ENCODE assay signal across 17 cellular contexts in genomic region chr14:104212206-104213095, GRCh38.
DNase-seq lines count a peak whose midpoint lies in the region; ATAC-seq and TF ChIP-seq lines count a peak whose summit lies in the region.
"Had no signal": no experiment of that assay in that cellular context is flagged by ENCODE, and none has a peak within 500 bp of the region (broad histone marks: within the 10 kb centered on the region; RNA-seq: fewer than 3 reads in every experiment).

No MANE protein-coding gene starts in this region.

- no peak for TF ChIP-seq POLR2A in spleen (IDR thresholded peaks at IDR 0.05)

- no peaks in the 10 kb centered on the region for H3K36me3 ChIP-seq in left ventricle myocardium inferior
- no peaks in the 10 kb centered on the region for H3K36me3 ChIP-seq in WERI-Rb-1
- H3K36me3 ChIP-seq in lower lobe of right lung: no peaks in the 10 kb centered on the region
- no peaks in the 10 kb centered on the region for H3K36me3 ChIP-seq in spleen
- no peaks in the 10 kb centered on the region for H3K36me3 ChIP-seq in HAP-1 (replicated peaks)

- H3K9me3 ChIP-seq in left ventricle myocardium inferior (replicated peaks): no peaks in the 10 kb centered on the region
- no peaks in the 10 kb centered on the region for H3K9me3 ChIP-seq in WERI-Rb-1 (ENCODE audit: severe bottlenecking)
- no peaks in the 10 kb centered on the region for H3K9me3 ChIP-seq in lower lobe of right lung
- H3K9me3 ChIP-seq in spleen: no peaks in the 10 kb centered on the region
- no peaks in the 10 kb centered on the region for H3K9me3 ChIP-seq in HAP-1
- H3K9me3 ChIP-seq: A549 had no signal

- H3K27ac ChIP-seq in left ventricle myocardium inferior (replicated peaks) (no peak overlapping the region), WERI-Rb-1 (peak overlapping the region; percentile 64), lower lobe of right lung (no peak overlapping the region), spleen (no peak overlapping the region)
- H3K27ac ChIP-seq: A549 had no signal

- H3K4me3 ChIP-seq in left ventricle myocardium inferior (no peak overlapping the region), WERI-Rb-1 (ENCODE audit: low read depth, low read length) (no peak overlapping the region), lower lobe of right lung (no peak overlapping the region), spleen (no peak overlapping the region), HAP-1 (no peak overlapping the region)
- H3K4me3 ChIP-seq: A549 had no signal

- DNase-seq in left ventricle myocardium superior: peak; percentile 20
- DNase-seq in left ventricle myocardium inferior: no peak
- DNase-seq in WERI-Rb-1: no peak
- peak; percentile 38 for DNase-seq in lower lobe of right lung
- DNase-seq in spleen: peak; percentile 50
- no peak for DNase-seq in DMS114 treated with DMSO at 0.1 percent for 48 hours (lab: John Stamatoyannopoulos, UW; ENCODE audit: unreplicated experiment)
- no peak for DNase-seq in NCI-H2081 (lab: John Stamatoyannopoulos, UW)
- DNase-seq in HAP-1 (ENCODE audit: low spot score in 2 of 2): no peak
- DNase-seq: DMS79, Kasumi-1, NCI-H1694, NCI-H2081 treated with DMSO at 0.1 percent for 48 hours, NCI-H2171 treated with DMSO at 0.1 percent for 48 hours, NCI-H524 treated with DMSO at 0.1 percent for 48 hours, OCI-M1, SHP77 treated with DMSO at 0.1 percent for 48 hours had no signal

- H3K27me3 ChIP-seq in left ventricle myocardium inferior (ENCODE audit: low read depth): peaks cover 40% of the 10 kb centered on the region
- H3K27me3 ChIP-seq in WERI-Rb-1 (ENCODE audit: insufficient read depth, low read depth, severe bottlenecking): no peaks in the 10 kb centered on the region
- peaks cover 4% of the 10 kb centered on the region for H3K27me3 ChIP-seq in lower lobe of right lung (ENCODE audit: low read depth)
- H3K27me3 ChIP-seq in spleen (replicated peaks in 1 of 7): peaks cover 0 to 37% (median 0%) of the 10 kb centered on the region in 7 donors
- no peaks in the 10 kb centered on the region; the same call in 1 of the 2 replicates for H3K27me3 ChIP-seq in HAP-1 (ENCODE audit: low read depth)

- ATAC-seq in left ventricle myocardium superior: no peak
- peak in 1 of 2 donors; percentile 14 for ATAC-seq in lower lobe of right lung

- in situ Hi-C loops in HAP-1 (cut with MboI; ENCODE audit: low sequenced_read_pairs): no loop called here

- WGBS in spleen, 5 donors: 86 to 92% (median 90%) methylated on average over 20 to 27 of the region's 27 CpGs

- TF ChIP-seq CTCF in left ventricle myocardium inferior (IDR thresholded peaks at IDR 0.05; ENCODE audit: borderline replicate concordance) (no peak), WERI-Rb-1 (IDR thresholded peaks at IDR 0.05; ENCODE audit: low read depth, low read length) (0 out of 2 replicates have a peak, but pooled peaks have one; percentile 5), lower lobe of right lung (IDR thresholded peaks at IDR 0.05) (no peak), spleen (IDR thresholded peaks at IDR 0.05 in 8 of 11, conservative IDR thresholded peaks at IDR 0.05 in 3 of 11) (no peak)

- intact Hi-C loops in left ventricle myocardium superior (cut with micrococcal nuclease) (no loop called here), left ventricle myocardium inferior (cut with micrococcal nuclease) (no loop called here), lower lobe of right lung (cut with DNase I) (no loop called here), spleen (cut with DNase I; ENCODE audit: low total_unique reads) (no loop called here)

- H3K4me1 ChIP-seq in left ventricle myocardium inferior (no peaks in the 10 kb centered on the region), lower lobe of right lung (no peaks in the 10 kb centered on the region), spleen (no peaks in the 10 kb centered on the region), HAP-1 (no peaks in the 10 kb centered on the region)
- H3K4me1 ChIP-seq: A549 had no signal

Comparison
In these comparisons a context has a peak if more than half of its experiments do, and no peak if none do; other contexts are left out.
1. DNase-seq: peak in left ventricle myocardium superior (single experiment), lower lobe of right lung (single experiment) and spleen (single experiment); none in left ventricle myocardium inferior (single experiment), WERI-Rb-1 (single experiment), DMS114 treated with DMSO at 0.1 percent for 48 hours (single experiment), NCI-H2081 (0 of 2) and HAP-1 (0 of 2).